8 cellular contexts compared by ENCODE assay signal in the genomic region with DNA sequence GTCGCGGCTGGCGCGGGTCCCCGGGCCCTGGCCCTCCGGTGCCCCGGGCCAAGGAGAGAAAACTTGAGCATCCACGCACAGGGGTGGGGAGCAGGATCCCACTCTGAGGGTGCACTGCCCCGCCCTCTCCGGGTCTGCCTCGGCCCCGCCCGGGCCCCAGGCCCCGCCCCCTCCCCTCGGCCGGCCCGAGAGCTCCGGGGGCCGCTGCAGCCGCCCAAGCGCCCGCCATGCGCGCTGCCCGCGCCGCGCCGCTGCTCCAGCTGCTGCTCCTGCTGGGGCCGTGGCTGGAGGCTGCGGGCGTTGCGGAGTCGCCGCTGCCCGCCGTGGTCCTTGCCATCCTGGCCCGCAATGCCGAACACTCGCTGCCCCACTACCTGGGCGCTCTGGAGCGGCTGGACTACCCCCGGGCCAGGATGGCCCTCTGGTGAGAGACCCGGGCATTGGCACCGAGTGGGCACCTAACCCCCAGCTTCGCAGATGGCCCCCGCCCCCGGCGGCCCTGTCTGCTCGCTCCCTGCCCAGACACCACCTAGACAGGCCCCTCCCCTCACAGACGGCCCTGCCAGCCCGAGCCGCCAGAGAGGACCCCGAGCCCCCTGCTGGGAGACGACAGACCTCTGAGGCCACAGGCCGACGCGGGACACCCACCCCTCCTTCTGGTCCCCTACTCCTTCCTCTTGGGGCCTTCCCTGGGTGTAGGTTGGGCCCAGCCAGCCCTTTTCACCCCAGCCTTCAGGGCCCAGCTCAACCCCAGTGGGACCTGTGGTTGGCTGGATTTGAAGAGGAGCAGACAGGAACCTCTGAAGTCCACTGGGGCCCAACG. TPM values are rescaled to one million over a fixed set of nuclear protein-coding genes. Genes with fewer than 3 reads are reported as not detected.
DNase-seq lines count a peak whose midpoint lies in the region; ATAC-seq, FAIRE-seq and TF ChIP-seq lines count a peak whose summit lies in the region.

Gene CERCAM (plus strand): TSS at position 207 of the 823 bp plus-strand sequence. CDS start 21 bp downstream, at position 228.

- DNase-seq in AG04449 (ENCODE audit: low read depth, low spot score): no peak
- peak; percentile 73 for DNase-seq in RPMI8226
- peak; percentile 74 for DNase-seq in activated naive CD8-positive, alpha-beta T cell treated with anti-CD3 and anti-CD28 coated beads, Interleukin-2, amount 10 ng/mL, durations not matched to agents 7 days and 5 days
- peak; percentile 82 for DNase-seq in Right ventricle myocardium inferior (ENCODE audit: missing footprints)
- DNase-seq in pancreas: peak; percentile 57 to 84 (median 70)
- no peak for DNase-seq in vagina (ENCODE audit: extremely low spot score in 2 of 2)

- no peak for TF ChIP-seq CTCF in AG04449 (IDR thresholded peaks at IDR 0.05; ENCODE audit: insufficient read depth, low read length, missing control alignments)
- TF ChIP-seq CTCF in pancreas (IDR thresholded peaks at IDR 0.05): no peak
- TF ChIP-seq CTCF in vagina (IDR thresholded peaks at IDR 0.05): no peak

- H3K4me3 Mint-ChIP-seq in activated naive CD8-positive, alpha-beta T cell treated with anti-CD3 and anti-CD28 coated beads, Interleukin-2, amount 10 ng/mL, durations not matched to agents 7 days and 5 days: peak within 1 kb of the TSS; percentile 76

- intact Hi-C loops in Right ventricle myocardium inferior (cut with DNase I) (no loop called here), pancreas (cut with DNase I) (no loop called here), vagina (cut with DNase I) (no loop called here)

- H3K4me1 Mint-ChIP-seq in activated naive CD8-positive, alpha-beta T cell treated with anti-CD3 and anti-CD28 coated beads, Interleukin-2, amount 10 ng/mL, durations not matched to agents 7 days and 5 days: peaks cover 16% of the 10 kb centered on the region

- WGBS in pancreas, 2 donors: 1% methylated on average over 36 to 59 of the region's 59 CpGs

- peak; percentile 31 for ATAC-seq in GM18519 (IDR thresholded peaks at IDR 0.05; ENCODE audit: low FRiP score, unreplicated experiment)
- peak; percentile 74 for ATAC-seq in HG03095 (IDR thresholded peaks at IDR 0.05; ENCODE audit: unreplicated experiment)
- peak; percentile 78 for ATAC-seq in activated naive CD8-positive, alpha-beta T cell treated with anti-CD3 and anti-CD28 coated beads, Interleukin-2, amount 10 ng/mL, durations not matched to agents 7 days and 5 days (ENCODE audit: low read depth)
- ATAC-seq in Right ventricle myocardium inferior: peak; percentile 91
- peak; percentile 89 to 90 (median 90) for ATAC-seq in pancreas

- no peak within 1 kb of the TSS for H3K27ac Mint-ChIP-seq in activated naive CD8-positive, alpha-beta T cell treated with anti-CD3 and anti-CD28 coated beads, Interleukin-2, amount 10 ng/mL, durations not matched to agents 7 days and 5 days

- no peaks in the 10 kb centered on the region for H3K36me3 Mint-ChIP-seq in activated naive CD8-positive, alpha-beta T cell treated with anti-CD3 and anti-CD28 coated beads, Interleukin-2, amount 10 ng/mL, durations not matched to agents 7 days and 5 days

- no peaks in the 10 kb centered on the region for H3K36me3 ChIP-seq in pancreas
- peaks cover 0 to 3% of the 10 kb centered on the region in 2 donors for H3K36me3 ChIP-seq in vagina

- H3K4me3 ChIP-seq in AG04449 (ENCODE audit: low read depth, low read length): peak within 1 kb of the TSS; percentile 82
- peak within 1 kb of the TSS; percentile 72 to 99 (median 96) for H3K4me3 ChIP-seq in pancreas
- peak within 1 kb of the TSS; percentile 67 to 85 for H3K4me3 ChIP-seq in vagina

- H3K27ac ChIP-seq in pancreas: peak within 1 kb of the TSS; percentile 17 to 60 (median 32)
- H3K27ac ChIP-seq in vagina: peak within 1 kb of the TSS; percentile 94

- no peaks in the 10 kb centered on the region for H3K9me3 ChIP-seq in pancreas
- no peaks in the 10 kb centered on the region for H3K9me3 ChIP-seq in vagina

- no peak for TF ChIP-seq POLR2A in vagina (IDR thresholded peaks at IDR 0.05)

- no peaks in the 10 kb centered on the region for H3K9me3 Mint-ChIP-seq in activated naive CD8-positive, alpha-beta T cell treated with anti-CD3 and anti-CD28 coated beads, Interleukin-2, amount 10 ng/mL, durations not matched to agents 7 days and 5 days

- CTCF ChIA-PET in AG04449 (lab: Yijun Ruan, JAX): interaction anchor here (0.6 to 5.4 kb wide), 27 partner anchors 9 to 150 kb away, joined by 3 to 80 read pairs (median 5); partner anchors contain the start of genes GLE1 and URM1

- POLR2A ChIA-PET in AG04449 (lab: Yijun Ruan, JAX): interaction anchor here (0.6 to 2.9 kb wide), 7 partner anchors 10 to 132 kb away, joined by 3 to 19 read pairs (median 7); partner anchors contain the start of genes SPTAN1 and URM1
- POLR2A ChIA-PET in activated naive CD8-positive, alpha-beta T cell treated with anti-CD3 and anti-CD28 coated beads, Interleukin-2, amount 10 ng/mL, durations not matched to agents 7 days and 5 days (lab: Charles Lee): interaction anchor here (1.0 to 1.5 kb wide), 6 partner anchors 28 to 132 kb away, joined by 3 to 8 read pairs (median 3); partner anchors contain the start of gene URM1

- H3K4me1 ChIP-seq in pancreas (peaks cover 6 to 14% (median 8%) of the 10 kb centered on the region in 3 donors), vagina (peaks cover 27% of the 10 kb centered on the region)

- H3K27me3 ChIP-seq in pancreas (no peaks in the 10 kb centered on the region), vagina (no peaks in the 10 kb centered on the region)

- FAIRE-seq in pancreas (lab: Jason Lieb, UNC): no peak

- H3K27me3 Mint-ChIP-seq in activated naive CD8-positive, alpha-beta T cell treated with anti-CD3 and anti-CD28 coated beads, Interleukin-2, amount 10 ng/mL, durations not matched to agents 7 days and 5 days: peaks cover 38% of the 10 kb centered on the region

RNA-seq across cellular contexts. Expression of gene CERCAM, which starts in this region (rescaled TPM):
- total RNA-seq in activated naive CD8-positive, alpha-beta T cell treated with anti-CD3 and anti-CD28 coated beads, Interleukin-2, amount 10 ng/mL, durations not matched to agents 7 days and 5 days: 1 to 10 TPM; 3.5 to 3.7 TPM
- total RNA-seq in Right ventricle myocardium inferior: 7.8 TPM
- 10 to 100 TPM; 13.0 to 29.9 (median 16.6) TPM for total RNA-seq in pancreas
- polyA plus RNA-seq in pancreas: 10 to 100 TPM; 21.3 to 24.7 TPM
- total RNA-seq in vagina: 36.1 TPM

Comparison
In these comparisons a context has a peak if more than half of its experiments do, and no peak if none do; other contexts are left out.
1. DNase-seq: peak in RPMI8226 (single experiment), activated naive CD8-positive, alpha-beta T cell treated with anti-CD3 and anti-CD28 coated beads, Interleukin-2, amount 10 ng/mL, durations not matched to agents 7 days and 5 days (single experiment), Right ventricle myocardium inferior (single experiment) and pancreas (6 of 6); none in AG04449 (single experiment) and vagina (0 of 2).
2. ATAC-seq: peak in every context shown above with its lines; median percentile 91 in Right ventricle myocardium inferior; 90 in pancreas; 78 in activated naive CD8-positive, alpha-beta T cell treated with anti-CD3 and anti-CD28 coated beads, Interleukin-2, amount 10 ng/mL, durations not matched to agents 7 days and 5 days; 74 in HG03095; 31 in GM18519.
3. Peak in every context shown above with its lines, with median percentiles within 50 percentile points of each other: H3K4me3 ChIP-seq.